Comparison of ENCODE assay signal across 1 cellular context in the genomic region with DNA sequence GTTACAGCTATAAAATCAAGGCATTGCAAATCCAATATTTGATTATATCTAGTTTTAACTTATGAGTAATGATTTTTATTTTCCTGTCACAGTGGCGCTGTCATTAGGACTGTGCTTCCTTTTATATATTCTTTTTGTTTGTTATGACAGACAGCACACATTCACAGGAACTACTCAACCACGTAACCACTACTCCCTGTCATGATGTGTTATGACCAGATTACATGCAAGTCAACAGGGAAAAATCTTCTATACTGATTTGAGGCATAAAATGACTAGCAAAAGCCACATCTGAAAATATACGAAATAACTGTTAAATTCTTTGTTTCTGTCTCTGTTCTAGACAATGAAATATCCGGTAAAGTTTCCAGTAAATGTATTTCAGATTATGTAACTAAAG.
A peak's percentile ranks its signal among the peaks of the same experiment; 100 is the strongest.
TF ChIP-seq lines count a peak whose summit lies in the region.

No MANE protein-coding gene starts in this region.

TF ChIP-seq in GM12878, 131 proteins besides CTCF, POLR2A, EP300 and RAD21 (continued from another document and continues in another):
- TF ChIP-seq, protein P1, sequence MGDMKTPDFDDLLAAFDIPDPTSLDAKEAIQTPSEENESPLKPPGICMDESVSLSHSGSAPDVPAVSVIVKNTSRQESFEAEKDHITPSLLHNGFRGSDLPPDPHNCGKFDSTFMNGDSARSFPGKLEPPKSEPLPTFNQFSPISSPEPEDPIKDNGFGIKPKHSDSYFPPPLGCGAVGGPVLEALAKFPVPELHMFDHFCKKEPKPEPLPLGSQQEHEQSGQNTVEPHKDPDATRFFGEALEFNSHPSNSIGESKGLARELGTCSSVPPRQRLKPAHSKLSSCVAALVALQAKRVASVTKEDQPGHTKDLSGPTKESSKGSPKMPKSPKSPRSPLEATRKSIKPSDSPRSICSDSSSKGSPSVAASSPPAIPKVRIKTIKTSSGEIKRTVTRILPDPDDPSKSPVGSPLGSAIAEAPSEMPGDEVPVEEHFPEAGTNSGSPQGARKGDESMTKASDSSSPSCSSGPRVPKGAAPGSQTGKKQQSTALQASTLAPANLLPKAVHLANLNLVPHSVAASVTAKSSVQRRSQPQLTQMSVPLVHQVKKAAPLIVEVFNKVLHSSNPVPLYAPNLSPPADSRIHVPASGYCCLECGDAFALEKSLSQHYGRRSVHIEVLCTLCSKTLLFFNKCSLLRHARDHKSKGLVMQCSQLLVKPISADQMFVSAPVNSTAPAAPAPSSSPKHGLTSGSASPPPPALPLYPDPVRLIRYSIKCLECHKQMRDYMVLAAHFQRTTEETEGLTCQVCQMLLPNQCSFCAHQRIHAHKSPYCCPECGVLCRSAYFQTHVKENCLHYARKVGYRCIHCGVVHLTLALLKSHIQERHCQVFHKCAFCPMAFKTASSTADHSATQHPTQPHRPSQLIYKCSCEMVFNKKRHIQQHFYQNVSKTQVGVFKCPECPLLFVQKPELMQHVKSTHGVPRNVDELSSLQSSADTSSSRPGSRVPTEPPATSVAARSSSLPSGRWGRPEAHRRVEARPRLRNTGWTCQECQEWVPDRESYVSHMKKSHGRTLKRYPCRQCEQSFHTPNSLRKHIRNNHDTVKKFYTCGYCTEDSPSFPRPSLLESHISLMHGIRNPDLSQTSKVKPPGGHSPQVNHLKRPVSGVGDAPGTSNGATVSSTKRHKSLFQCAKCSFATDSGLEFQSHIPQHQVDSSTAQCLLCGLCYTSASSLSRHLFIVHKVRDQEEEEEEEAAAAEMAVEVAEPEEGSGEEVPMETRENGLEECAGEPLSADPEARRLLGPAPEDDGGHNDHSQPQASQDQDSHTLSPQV (IDR thresholded peaks at IDR 0.05), result no peak
- TF ChIP-seq, protein P2, sequence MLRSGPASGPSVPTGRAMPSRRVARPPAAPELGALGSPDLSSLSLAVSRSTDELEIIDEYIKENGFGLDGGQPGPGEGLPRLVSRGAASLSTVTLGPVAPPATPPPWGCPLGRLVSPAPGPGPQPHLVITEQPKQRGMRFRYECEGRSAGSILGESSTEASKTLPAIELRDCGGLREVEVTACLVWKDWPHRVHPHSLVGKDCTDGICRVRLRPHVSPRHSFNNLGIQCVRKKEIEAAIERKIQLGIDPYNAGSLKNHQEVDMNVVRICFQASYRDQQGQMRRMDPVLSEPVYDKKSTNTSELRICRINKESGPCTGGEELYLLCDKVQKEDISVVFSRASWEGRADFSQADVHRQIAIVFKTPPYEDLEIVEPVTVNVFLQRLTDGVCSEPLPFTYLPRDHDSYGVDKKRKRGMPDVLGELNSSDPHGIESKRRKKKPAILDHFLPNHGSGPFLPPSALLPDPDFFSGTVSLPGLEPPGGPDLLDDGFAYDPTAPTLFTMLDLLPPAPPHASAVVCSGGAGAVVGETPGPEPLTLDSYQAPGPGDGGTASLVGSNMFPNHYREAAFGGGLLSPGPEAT (IDR thresholded peaks at IDR 0.05; ENCODE audit: low read depth), result no peak
- TF ChIP-seq IKZF2 (IDR thresholded peaks at IDR 0.05), result peak in 1 of 2 experiments; percentile 45; a peak in 2 of 4 replicates
- TF ChIP-seq DPF2 (IDR thresholded peaks at IDR 0.05), result no peak
- TF ChIP-seq CREB1 (IDR thresholded peaks at IDR 0.05; ENCODE audit: low read depth), result 0 out of 2 replicates have a peak, but pooled peaks have one; percentile 23
- no peak for TF ChIP-seq ZNF274 (IDR thresholded peaks at IDR 0.05; ENCODE audit: insufficient read depth, insufficient read length)
- no peak for TF ChIP-seq SRF (IDR thresholded peaks at IDR 0.05; ENCODE audit: low read depth in 2 of 2, low read length in 2 of 2)
- no peak for TF ChIP-seq IRF4 (IDR thresholded peaks at IDR 0.05; ENCODE audit: low read depth, low read length)
- TF ChIP-seq WRNIP1 (IDR thresholded peaks at IDR 0.05; ENCODE audit: borderline replicate concordance, low read depth, low read length), result no peak
- TF ChIP-seq SREBF2 (IDR thresholded peaks at IDR 0.05; ENCODE audit: low read length), result no peak
- TF ChIP-seq, protein P3, sequence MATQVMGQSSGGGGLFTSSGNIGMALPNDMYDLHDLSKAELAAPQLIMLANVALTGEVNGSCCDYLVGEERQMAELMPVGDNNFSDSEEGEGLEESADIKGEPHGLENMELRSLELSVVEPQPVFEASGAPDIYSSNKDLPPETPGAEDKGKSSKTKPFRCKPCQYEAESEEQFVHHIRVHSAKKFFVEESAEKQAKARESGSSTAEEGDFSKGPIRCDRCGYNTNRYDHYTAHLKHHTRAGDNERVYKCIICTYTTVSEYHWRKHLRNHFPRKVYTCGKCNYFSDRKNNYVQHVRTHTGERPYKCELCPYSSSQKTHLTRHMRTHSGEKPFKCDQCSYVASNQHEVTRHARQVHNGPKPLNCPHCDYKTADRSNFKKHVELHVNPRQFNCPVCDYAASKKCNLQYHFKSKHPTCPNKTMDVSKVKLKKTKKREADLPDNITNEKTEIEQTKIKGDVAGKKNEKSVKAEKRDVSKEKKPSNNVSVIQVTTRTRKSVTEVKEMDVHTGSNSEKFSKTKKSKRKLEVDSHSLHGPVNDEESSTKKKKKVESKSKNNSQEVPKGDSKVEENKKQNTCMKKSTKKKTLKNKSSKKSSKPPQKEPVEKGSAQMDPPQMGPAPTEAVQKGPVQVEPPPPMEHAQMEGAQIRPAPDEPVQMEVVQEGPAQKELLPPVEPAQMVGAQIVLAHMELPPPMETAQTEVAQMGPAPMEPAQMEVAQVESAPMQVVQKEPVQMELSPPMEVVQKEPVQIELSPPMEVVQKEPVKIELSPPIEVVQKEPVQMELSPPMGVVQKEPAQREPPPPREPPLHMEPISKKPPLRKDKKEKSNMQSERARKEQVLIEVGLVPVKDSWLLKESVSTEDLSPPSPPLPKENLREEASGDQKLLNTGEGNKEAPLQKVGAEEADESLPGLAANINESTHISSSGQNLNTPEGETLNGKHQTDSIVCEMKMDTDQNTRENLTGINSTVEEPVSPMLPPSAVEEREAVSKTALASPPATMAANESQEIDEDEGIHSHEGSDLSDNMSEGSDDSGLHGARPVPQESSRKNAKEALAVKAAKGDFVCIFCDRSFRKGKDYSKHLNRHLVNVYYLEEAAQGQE (IDR thresholded peaks at IDR 0.05; ENCODE audit: low read depth, low read length), result no peak
- no peak for TF ChIP-seq BCL11A (IDR thresholded peaks at IDR 0.05; ENCODE audit: low read depth, low read length)
- TF ChIP-seq ZZZ3 (IDR thresholded peaks at IDR 0.05; ENCODE audit: control insufficient read depth, insufficient read length, low read depth), result no peak
- TF ChIP-seq, protein P4, sequence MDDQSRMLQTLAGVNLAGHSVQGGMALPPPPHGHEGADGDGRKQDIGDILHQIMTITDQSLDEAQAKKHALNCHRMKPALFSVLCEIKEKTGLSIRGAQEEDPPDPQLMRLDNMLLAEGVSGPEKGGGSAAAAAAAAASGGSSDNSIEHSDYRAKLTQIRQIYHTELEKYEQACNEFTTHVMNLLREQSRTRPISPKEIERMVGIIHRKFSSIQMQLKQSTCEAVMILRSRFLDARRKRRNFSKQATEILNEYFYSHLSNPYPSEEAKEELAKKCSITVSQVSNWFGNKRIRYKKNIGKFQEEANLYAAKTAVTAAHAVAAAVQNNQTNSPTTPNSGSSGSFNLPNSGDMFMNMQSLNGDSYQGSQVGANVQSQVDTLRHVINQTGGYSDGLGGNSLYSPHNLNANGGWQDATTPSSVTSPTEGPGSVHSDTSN (IDR thresholded peaks at IDR 0.05; ENCODE audit: insufficient replicate concordance, low read depth, low read length), result no peak
- TF ChIP-seq, protein P5, sequence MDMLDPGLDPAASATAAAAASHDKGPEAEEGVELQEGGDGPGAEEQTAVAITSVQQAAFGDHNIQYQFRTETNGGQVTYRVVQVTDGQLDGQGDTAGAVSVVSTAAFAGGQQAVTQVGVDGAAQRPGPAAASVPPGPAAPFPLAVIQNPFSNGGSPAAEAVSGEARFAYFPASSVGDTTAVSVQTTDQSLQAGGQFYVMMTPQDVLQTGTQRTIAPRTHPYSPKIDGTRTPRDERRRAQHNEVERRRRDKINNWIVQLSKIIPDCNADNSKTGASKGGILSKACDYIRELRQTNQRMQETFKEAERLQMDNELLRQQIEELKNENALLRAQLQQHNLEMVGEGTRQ (IDR thresholded peaks at IDR 0.05; ENCODE audit: borderline replicate concordance, low read depth, low read length), result no peak
- no peak for TF ChIP-seq STAT1 (conservative IDR thresholded peaks at IDR 0.05)
- TF ChIP-seq NFIC (IDR thresholded peaks at IDR 0.05; ENCODE audit: low read depth, low read length), result peak; percentile 61
- TF ChIP-seq RAD51 (IDR thresholded peaks at IDR 0.05), result no peak
- TF ChIP-seq TARDBP (IDR thresholded peaks at IDR 0.05; ENCODE audit: borderline replicate concordance), result no peak
- peak; percentile 76; the same call in 1 of the 2 replicates for TF ChIP-seq TCF7 (IDR thresholded peaks at IDR 0.05; ENCODE audit: borderline replicate concordance)
- TF ChIP-seq GABPA (IDR thresholded peaks at IDR 0.05; ENCODE audit: low read depth), result no peak
- no peak for TF ChIP-seq BMI1 (IDR thresholded peaks at IDR 0.05; ENCODE audit: borderline replicate concordance)
- TF ChIP-seq ZBED1 (IDR thresholded peaks at IDR 0.05; ENCODE audit: borderline replicate concordance), result no peak; the same call in 1 of the 2 replicates
- TF ChIP-seq ZNF384 (IDR thresholded peaks at IDR 0.05; ENCODE audit: borderline replicate concordance, low read depth, low read length), result no peak
- TF ChIP-seq FOXM1 (IDR thresholded peaks at IDR 0.05; ENCODE audit: low read depth, low read length), result no peak
- TF ChIP-seq HDAC2 (IDR thresholded peaks at IDR 0.05), result no peak
- no peak for TF ChIP-seq SIN3A (IDR thresholded peaks at IDR 0.05; ENCODE audit: low read depth, low read length)
- no peak for TF ChIP-seq LARP7 (IDR thresholded peaks at IDR 0.05)
- TF ChIP-seq NR2F1 (conservative IDR thresholded peaks at IDR 0.05), result no peak
- TF ChIP-seq SUPT20H (IDR thresholded peaks at IDR 0.05; ENCODE audit: borderline replicate concordance, control insufficient read depth, low read depth, low read length), result no peak
- TF ChIP-seq SMAD1 (IDR thresholded peaks at IDR 0.05; ENCODE audit: low read depth, partially characterized antibody), result no peak
- no peak for TF ChIP-seq CHD1 (IDR thresholded peaks at IDR 0.05; ENCODE audit: low read depth, low read length)
- TF ChIP-seq SMC3 (IDR thresholded peaks at IDR 0.05; ENCODE audit: borderline replicate concordance, low read length), result no peak
- TF ChIP-seq, protein P6, sequence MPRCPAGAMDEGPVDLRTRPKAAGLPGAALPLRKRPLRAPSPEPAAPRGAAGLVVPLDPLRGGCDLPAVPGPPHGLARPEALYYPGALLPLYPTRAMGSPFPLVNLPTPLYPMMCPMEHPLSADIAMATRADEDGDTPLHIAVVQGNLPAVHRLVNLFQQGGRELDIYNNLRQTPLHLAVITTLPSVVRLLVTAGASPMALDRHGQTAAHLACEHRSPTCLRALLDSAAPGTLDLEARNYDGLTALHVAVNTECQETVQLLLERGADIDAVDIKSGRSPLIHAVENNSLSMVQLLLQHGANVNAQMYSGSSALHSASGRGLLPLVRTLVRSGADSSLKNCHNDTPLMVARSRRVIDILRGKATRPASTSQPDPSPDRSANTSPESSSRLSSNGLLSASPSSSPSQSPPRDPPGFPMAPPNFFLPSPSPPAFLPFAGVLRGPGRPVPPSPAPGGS (IDR thresholded peaks at IDR 0.05; ENCODE audit: borderline replicate concordance, insufficient read depth, low read depth, low read length, poor library complexity, severe bottlenecking), result no peak
- no peak for TF ChIP-seq NFYA (IDR thresholded peaks at IDR 0.05; ENCODE audit: borderline replicate concordance, low read depth, low read length)
- TF ChIP-seq SP1 (IDR thresholded peaks at IDR 0.05; ENCODE audit: low read depth, low read length), result no peak
- TF ChIP-seq BACH1 (IDR thresholded peaks at IDR 0.05; ENCODE audit: borderline replicate concordance), result no peak
- TF ChIP-seq POLR2AphosphoS2 (IDR thresholded peaks at IDR 0.05; ENCODE audit: low read depth, low read length), result no peak
- 0 out of 2 replicates have a peak, but pooled peaks have one; percentile 37 for TF ChIP-seq PAX5 (IDR thresholded peaks at IDR 0.05; ENCODE audit: borderline replicate concordance, low read depth, low read length)
- TF ChIP-seq MTA3 (IDR thresholded peaks at IDR 0.05; ENCODE audit: borderline replicate concordance, low read length), result no peak
- TF ChIP-seq ESRRA (IDR thresholded peaks at IDR 0.05; ENCODE audit: low read length), result no peak
- no peak for TF ChIP-seq MEF2A (IDR thresholded peaks at IDR 0.05; ENCODE audit: insufficient read depth, low read depth, low read length)
- no peak for TF ChIP-seq ZNF24 (IDR thresholded peaks at IDR 0.05)
- TF ChIP-seq CEBPB (IDR thresholded peaks at IDR 0.05; ENCODE audit: borderline replicate concordance in 1 of 2, low read depth in 2 of 2, low read length in 2 of 2), result no peak
- TF ChIP-seq PML (IDR thresholded peaks at IDR 0.05; ENCODE audit: low read length), result no peak
- TF ChIP-seq, protein P7, sequence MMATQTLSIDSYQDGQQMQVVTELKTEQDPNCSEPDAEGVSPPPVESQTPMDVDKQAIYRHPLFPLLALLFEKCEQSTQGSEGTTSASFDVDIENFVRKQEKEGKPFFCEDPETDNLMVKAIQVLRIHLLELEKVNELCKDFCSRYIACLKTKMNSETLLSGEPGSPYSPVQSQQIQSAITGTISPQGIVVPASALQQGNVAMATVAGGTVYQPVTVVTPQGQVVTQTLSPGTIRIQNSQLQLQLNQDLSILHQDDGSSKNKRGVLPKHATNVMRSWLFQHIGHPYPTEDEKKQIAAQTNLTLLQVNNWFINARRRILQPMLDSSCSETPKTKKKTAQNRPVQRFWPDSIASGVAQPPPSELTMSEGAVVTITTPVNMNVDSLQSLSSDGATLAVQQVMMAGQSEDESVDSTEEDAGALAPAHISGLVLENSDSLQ (IDR thresholded peaks at IDR 0.05), result peak; percentile 89
- no peak for TF ChIP-seq KDM1A (IDR thresholded peaks at IDR 0.05; ENCODE audit: borderline replicate concordance)
- TF ChIP-seq BHLHE40 (IDR thresholded peaks at IDR 0.05; ENCODE audit: borderline replicate concordance in 1 of 2, low read depth in 2 of 2, low read length in 1 of 2), result peak in 1 of 2 experiments; percentile 23; a peak in 1 of 4 replicates
- no peak for TF ChIP-seq CHD2 (IDR thresholded peaks at IDR 0.05; ENCODE audit: borderline replicate concordance, low read depth, low read length)
- TF ChIP-seq, protein P8, sequence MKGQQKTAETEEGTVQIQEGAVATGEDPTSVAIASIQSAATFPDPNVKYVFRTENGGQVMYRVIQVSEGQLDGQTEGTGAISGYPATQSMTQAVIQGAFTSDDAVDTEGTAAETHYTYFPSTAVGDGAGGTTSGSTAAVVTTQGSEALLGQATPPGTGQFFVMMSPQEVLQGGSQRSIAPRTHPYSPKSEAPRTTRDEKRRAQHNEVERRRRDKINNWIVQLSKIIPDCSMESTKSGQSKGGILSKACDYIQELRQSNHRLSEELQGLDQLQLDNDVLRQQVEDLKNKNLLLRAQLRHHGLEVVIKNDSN (IDR thresholded peaks at IDR 0.05; ENCODE audit: borderline replicate concordance, extremely low read length, insufficient read depth, low read depth, low read length), result no peak
- TF ChIP-seq, protein P9, sequence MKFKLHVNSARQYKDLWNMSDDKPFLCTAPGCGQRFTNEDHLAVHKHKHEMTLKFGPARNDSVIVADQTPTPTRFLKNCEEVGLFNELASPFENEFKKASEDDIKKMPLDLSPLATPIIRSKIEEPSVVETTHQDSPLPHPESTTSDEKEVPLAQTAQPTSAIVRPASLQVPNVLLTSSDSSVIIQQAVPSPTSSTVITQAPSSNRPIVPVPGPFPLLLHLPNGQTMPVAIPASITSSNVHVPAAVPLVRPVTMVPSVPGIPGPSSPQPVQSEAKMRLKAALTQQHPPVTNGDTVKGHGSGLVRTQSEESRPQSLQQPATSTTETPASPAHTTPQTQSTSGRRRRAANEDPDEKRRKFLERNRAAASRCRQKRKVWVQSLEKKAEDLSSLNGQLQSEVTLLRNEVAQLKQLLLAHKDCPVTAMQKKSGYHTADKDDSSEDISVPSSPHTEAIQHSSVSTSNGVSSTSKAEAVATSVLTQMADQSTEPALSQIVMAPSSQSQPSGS (IDR thresholded peaks at IDR 0.05; ENCODE audit: low read length), result peak; percentile 47; the same call in 1 of the 2 replicates
- no peak for TF ChIP-seq NRF1 (conservative IDR thresholded peaks at IDR 0.05; ENCODE audit: low read depth, low read length)
